ENCODE assay signal across 8 cellular contexts in genomic region chr9:99823392-99824377, GRCh38. TPM values are rescaled to one million over a fixed set of nuclear protein-coding genes. Genes with fewer than 3 reads are reported as not detected.
A peak's percentile ranks its signal among the peaks of the same experiment; 100 is the strongest.
DNase-seq lines count a peak whose midpoint lies in the region; ATAC-seq lines count a peak whose summit lies in the region.

No MANE protein-coding gene starts in this region.

- peaks cover 22% of the 10 kb centered on the region for H3K4me1 ChIP-seq in Karpas-422 (ENCODE audit: low read length)
- no peaks in the 10 kb centered on the region for H3K4me1 ChIP-seq in endocrine pancreas (ENCODE audit: control insufficient read depth, insufficient read depth, low read length)
- peaks cover 10% of the 10 kb centered on the region for H3K4me1 ChIP-seq in muscle layer of colon (ENCODE audit: insufficient read depth, low read length)

- H3K79me2 ChIP-seq in Karpas-422 (ENCODE audit: low read length) = no peaks in the 10 kb centered on the region

- H3K9me3 Mint-ChIP-seq in activated CD8-positive, alpha-beta T cell treated with anti-CD3 and anti-CD28 coated beads, Interleukin-2, amount 10 ng/mL, durations not matched to agents 7 days and 5 days (ENCODE audit: insufficient read depth) = no peaks in the 10 kb centered on the region

- no peaks in the 10 kb centered on the region for H3K9me2 ChIP-seq in Karpas-422 (replicated peaks; ENCODE audit: insufficient read depth, low read length)

- H3K4me3 ChIP-seq in Karpas-422 (ENCODE audit: low read length) (peak overlapping the region; percentile 79), endocrine pancreas (ENCODE audit: control insufficient read depth, insufficient read depth, low read length) (peak overlapping the region; percentile 98), muscle layer of colon (ENCODE audit: low read depth in 1 of 2, low read length in 2 of 2) (peak overlapping the region; percentile 92 to 95)

- H3K4me3 Mint-ChIP-seq in activated CD8-positive, alpha-beta T cell treated with anti-CD3 and anti-CD28 coated beads, Interleukin-2, amount 10 ng/mL, durations not matched to agents 7 days and 5 days = peak overlapping the region; percentile 85

- H2AFZ ChIP-seq in Karpas-422 (ENCODE audit: low read length) = peak overlapping the region; percentile 79; the same call in 1 of the 2 replicates

- no peaks in the 10 kb centered on the region for H3K27me3 ChIP-seq in Karpas-422 (ENCODE audit: low read length)
- no peaks in the 10 kb centered on the region for H3K27me3 ChIP-seq in endocrine pancreas (ENCODE audit: control insufficient read depth, insufficient read depth, low read length)
- H3K27me3 ChIP-seq in muscle layer of colon (ENCODE audit: control insufficient read depth in 1 of 2, insufficient read depth in 2 of 2, low read length in 2 of 2) = peaks cover 9 to 27% of the 10 kb centered on the region in 2 donors

- H3K36me3 Mint-ChIP-seq in activated CD8-positive, alpha-beta T cell treated with anti-CD3 and anti-CD28 coated beads, Interleukin-2, amount 10 ng/mL, durations not matched to agents 7 days and 5 days (ENCODE audit: low read depth) = peaks cover 2% of the 10 kb centered on the region

- H3K27me3 Mint-ChIP-seq in activated CD8-positive, alpha-beta T cell treated with anti-CD3 and anti-CD28 coated beads, Interleukin-2, amount 10 ng/mL, durations not matched to agents 7 days and 5 days (ENCODE audit: low read depth) = peaks cover 13% of the 10 kb centered on the region

- H3K9me3 ChIP-seq in Karpas-422 (ENCODE audit: low read length) (no peaks in the 10 kb centered on the region), endocrine pancreas (ENCODE audit: control insufficient read depth, low read length) (no peaks in the 10 kb centered on the region), muscle layer of colon (ENCODE audit: low read length) (no peaks in the 10 kb centered on the region)

- CTCF ChIA-PET in activated CD8-positive, alpha-beta T cell treated with anti-CD3 and anti-CD28 coated beads, Interleukin-2, amount 10 ng/mL, durations not matched to agents 7 days and 5 days (lab: Charles Lee) = interaction anchor here (0.9 to 6.2 kb wide), 51 partner anchors 8 to 647 kb away, joined by 3 to 45 read pairs (median 5); partner anchors contain the start of genes ALG2, SEC61B and STX17

- peak; percentile 10 for DNase-seq in COR-L47 (lab: John Stamatoyannopoulos, UW)
- peak; percentile 53 for DNase-seq in Karpas-422
- DNase-seq in activated CD8-positive, alpha-beta T cell treated with anti-CD3 and anti-CD28 coated beads, Interleukin-2, amount 10 ng/mL, durations not matched to agents 7 days and 5 days = peak; percentile 55
- peak; percentile 79 to 80 for DNase-seq in stimulated activated CD8-positive, alpha-beta memory T cell treated with anti-CD3 and anti-CD28 coated beads, Interleukin-4, amount 100 ng/mL, for 4 hours (ENCODE audit: low read depth in 2 of 2, low spot score in 1 of 2)

- peak overlapping the region; percentile 73 for H3K9ac ChIP-seq in Karpas-422 (ENCODE audit: low read length)
- H3K9ac ChIP-seq in endocrine pancreas (ENCODE audit: control insufficient read depth, insufficient read depth, low read length) = peak overlapping the region; percentile 92
- peak overlapping the region; percentile 98 for H3K9ac ChIP-seq in muscle layer of colon (ENCODE audit: low read length)

- POLR2A ChIA-PET in activated CD8-positive, alpha-beta T cell treated with anti-CD3 and anti-CD28 coated beads, Interleukin-2, amount 10 ng/mL, durations not matched to agents 7 days and 5 days (lab: Charles Lee) = interaction anchor here (1.1 to 2.2 kb wide), 3 partner anchors 27 to 83 kb away, joined by 4 to 9 read pairs (median 8); no protein-coding TSS in a partner anchor

- H3K36me3 ChIP-seq in Karpas-422 (ENCODE audit: insufficient read depth, low read length) = no peaks in the 10 kb centered on the region
- no peaks in the 10 kb centered on the region for H3K36me3 ChIP-seq in endocrine pancreas (ENCODE audit: control insufficient read depth, insufficient read depth, low read length)
- H3K36me3 ChIP-seq in muscle layer of colon (ENCODE audit: insufficient read depth, low read length) = peaks cover 5% of the 10 kb centered on the region

- H3K4me1 Mint-ChIP-seq in activated CD8-positive, alpha-beta T cell treated with anti-CD3 and anti-CD28 coated beads, Interleukin-2, amount 10 ng/mL, durations not matched to agents 7 days and 5 days (ENCODE audit: low read depth) = peaks cover 74% of the 10 kb centered on the region

- no peaks in the 10 kb centered on the region for H4K20me1 ChIP-seq in Karpas-422 (ENCODE audit: insufficient read depth, low read depth, low read length)

- no peak for ATAC-seq in activated CD8-positive, alpha-beta T cell treated with anti-CD3 and anti-CD28 coated beads, Interleukin-2, amount 10 ng/mL, durations not matched to agents 7 days and 5 days
- ATAC-seq in HG03520 (IDR thresholded peaks at IDR 0.05; ENCODE audit: unreplicated experiment) = no peak
- no peak for ATAC-seq in GM19395 (IDR thresholded peaks at IDR 0.05; ENCODE audit: unreplicated experiment)

- H3K27ac Mint-ChIP-seq in activated CD8-positive, alpha-beta T cell treated with anti-CD3 and anti-CD28 coated beads, Interleukin-2, amount 10 ng/mL, durations not matched to agents 7 days and 5 days = peak overlapping the region; percentile 27

- no peak overlapping the region for H3K27ac ChIP-seq in Karpas-422 (ENCODE audit: low read length)
- H3K27ac ChIP-seq in muscle layer of colon (ENCODE audit: low read depth, low read length) = peak overlapping the region; percentile 99

- H3K4me2 ChIP-seq in Karpas-422 (ENCODE audit: low read depth, low read length, poor library complexity, severe bottlenecking) = peak overlapping the region; percentile 90

RNA-seq across cellular contexts. Expression of gene NR4A3, which starts 2.0 kb away (rescaled TPM):
- total RNA-seq in Karpas-422 (2014; rRNA removed; shearing (Covaris generic); ENCODE audit: low replicate concordance) = 0.18 and 0.45 TPM in 2 replicates
- total RNA-seq in activated CD8-positive, alpha-beta T cell treated with anti-CD3 and anti-CD28 coated beads, Interleukin-2, amount 10 ng/mL, durations not matched to agents 7 days and 5 days = under 1 TPM; 0.26 to 0.29 TPM

Comparison
In these comparisons a context has a peak if more than half of its experiments do, and no peak if none do; other contexts are left out.
1. DNase-seq: peak in every context shown above with its lines; median percentile 80 in stimulated activated CD8-positive, alpha-beta memory T cell treated with anti-CD3 and anti-CD28 coated beads, Interleukin-4, amount 100 ng/mL, for 4 hours; 55 in activated CD8-positive, alpha-beta T cell treated with anti-CD3 and anti-CD28 coated beads, Interleukin-2, amount 10 ng/mL, durations not matched to agents 7 days and 5 days; 53 in Karpas-422; 10 in COR-L47.